ENCODE assay signal across 8 cellular contexts in the genomic region with DNA sequence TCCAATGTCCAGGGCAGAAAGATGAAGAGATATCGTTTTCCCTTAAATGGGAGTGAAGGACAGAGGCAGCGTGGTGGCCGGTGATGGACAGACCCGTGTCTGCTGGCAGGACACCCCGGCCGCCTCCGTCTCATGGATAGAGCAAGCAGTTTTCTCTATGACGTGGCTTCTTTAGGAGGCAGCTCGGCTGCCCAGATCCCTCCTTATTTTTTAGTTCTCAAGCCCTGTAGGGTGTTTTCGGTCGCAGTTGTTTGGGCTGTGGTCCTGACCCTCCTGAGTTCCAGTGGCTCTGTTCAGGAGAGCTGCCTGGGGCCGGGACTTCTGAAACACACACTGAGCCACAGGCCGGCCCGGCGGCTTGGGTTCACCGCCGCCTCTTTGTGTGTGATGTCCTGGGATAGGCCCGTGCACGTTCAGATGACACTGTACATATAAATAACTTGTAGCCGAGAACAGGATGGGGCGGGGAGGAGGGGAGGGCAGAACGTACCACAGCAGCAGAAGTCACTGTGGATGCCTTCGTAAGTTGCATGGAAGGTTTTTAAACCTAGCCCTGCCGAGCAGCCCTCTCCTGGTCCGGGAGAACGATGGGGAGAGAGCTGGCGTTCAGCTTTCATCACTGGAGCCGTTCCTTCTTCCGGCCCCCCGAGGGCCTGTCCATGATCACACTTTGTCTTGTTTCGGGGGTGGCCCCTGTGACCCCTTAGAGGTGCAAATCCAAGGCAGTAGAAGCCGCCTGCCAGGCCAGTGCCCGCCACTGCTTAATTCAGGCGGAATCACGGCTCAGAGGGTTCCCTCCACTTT.
A peak's percentile ranks its signal among the peaks of the same experiment; 100 is the strongest.
DNase-seq lines count a peak whose midpoint lies in the region; ATAC-seq, FAIRE-seq and TF ChIP-seq lines count a peak whose summit lies in the region.

No MANE protein-coding gene starts in this region.

- intact Hi-C loops in GM12878 (cut with micrococcal nuclease; ENCODE audit: unreplicated experiment) (no loop called here), lower leg skin (cut with DNase I; ENCODE audit: low total_unique reads) (no loop called here)

- peak overlapping the region; percentile 60 to 85 (median 77) for H3K9ac ChIP-seq in BLaER1 treated with 17β-estradiol and CSF1 and Interleukin-3, amounts not matched to agents 10 nM and 100 nM
- H3K9ac ChIP-seq in GM12878 (ENCODE audit: control insufficient read depth, insufficient read depth, low read length) = peak overlapping the region; percentile 55
- peak overlapping the region in 4 of 5 donors; percentile 4 to 68 (median 42) for H3K9ac ChIP-seq in subcutaneous abdominal adipose tissue (ENCODE audit: low read length in 5 of 5)

- no peak for FAIRE-seq in GM12878 (lab: Jason Lieb, UNC)

- no peak for TF ChIP-seq CTCF in GM12878 (IDR thresholded peaks at IDR 0.05 in 2 of 3, conservative IDR thresholded peaks at IDR 0.05 in 1 of 3; ENCODE audit: control insufficient read depth in 2 of 3, extremely low read depth in 1 of 3, insufficient read depth in 1 of 3, low read depth in 3 of 3, low read length in 3 of 3)
- no peak for TF ChIP-seq CTCF in lower leg skin (IDR thresholded peaks at IDR 0.05)

- H3K27ac ChIP-seq in BLaER1 treated with 17β-estradiol and CSF1 and Interleukin-3, amounts not matched to agents 10 nM and 100 nM = peak overlapping the region; percentile 76 to 94 (median 86)
- H3K27ac ChIP-seq in GM12878 (ENCODE audit: control insufficient read depth, insufficient read depth) (peak overlapping the region; percentile 77), subcutaneous abdominal adipose tissue (ENCODE audit: low read depth, low read length) (no peak overlapping the region)

- POLR2A ChIA-PET in GM12878 (lab: Charles Lee) = no interaction called here

- peak overlapping the region; percentile 20 for H2AFZ ChIP-seq in GM12878 (ENCODE audit: control insufficient read depth, low read depth, low read length)

- TF ChIP-seq RAD21 in GM12878 (IDR thresholded peaks at IDR 0.05; ENCODE audit: insufficient read depth, low read depth, low read length) = no peak

- TF ChIP-seq EP300 in GM12878 (IDR thresholded peaks at IDR 0.05; ENCODE audit: borderline replicate concordance in 1 of 2, control insufficient read depth in 1 of 2, low read depth in 2 of 2, low read length in 2 of 2) = no peak

- BruUV-seq in GM12878 (replicated peaks; lab: Mats Ljungman, UMichigan) = no TSS peak

- RAD21 ChIA-PET in GM12878 (lab: Charles Lee; ENCODE audit: unreplicated experiment) = no interaction called here

- TF ChIP-seq POLR2A in GM12878 (IDR thresholded peaks at IDR 0.05; ENCODE audit: low read depth, low read length) = no peak
- TF ChIP-seq POLR2A in lower leg skin (IDR thresholded peaks at IDR 0.05) = no peak

- SMC1A ChIA-PET in GM12878 (lab: Charles Lee; ENCODE audit: uncharacterized antibody, unreplicated experiment) = no interaction called here

- H3K4me1 ChIP-seq in BLaER1 treated with 17β-estradiol and CSF1 and Interleukin-3, amounts not matched to agents 10 nM and 100 nM = peaks cover 69 to 95% (median 87%) of the 10 kb centered on the region in 10 experiments
- H3K4me1 ChIP-seq in GM12878 (ENCODE audit: control insufficient read depth, insufficient read depth, low read length) (peaks cover 41% of the 10 kb centered on the region), subcutaneous abdominal adipose tissue (ENCODE audit: control insufficient read depth in 5 of 5, insufficient read depth in 5 of 5, low read length in 5 of 5) (peaks cover 4 to 34% (median 20%) of the 10 kb centered on the region in 5 donors)

- in situ Hi-C loops in GM12878 (cut with MboI) = no loop called here

- H3K79me2 ChIP-seq in GM12878 (ENCODE audit: control insufficient read depth, insufficient read depth, low read length) = no peaks in the 10 kb centered on the region

- H3K9me3 ChIP-seq in BLaER1 treated with 17β-estradiol and CSF1 and Interleukin-3, amounts not matched to agents 10 nM and 100 nM (replicated peaks in 1 of 11) = no peaks in the 10 kb centered on the region
- no peaks in the 10 kb centered on the region for H3K9me3 ChIP-seq in GM12878 (replicated peaks; ENCODE audit: control insufficient read depth, insufficient read depth, low read length)
- H3K9me3 ChIP-seq in subcutaneous abdominal adipose tissue (ENCODE audit: control insufficient read depth in 5 of 5, low read length in 5 of 5) = no peaks in the 10 kb centered on the region

- peaks cover 0 to 22% (median 0%) of the 10 kb centered on the region in 11 experiments; a peak in 3 of 22 replicates for H4K20me1 ChIP-seq in BLaER1 treated with 17β-estradiol and CSF1 and Interleukin-3, amounts not matched to agents 10 nM and 100 nM
- H4K20me1 ChIP-seq in GM12878 (ENCODE audit: control insufficient read depth, insufficient read depth) = no peaks in the 10 kb centered on the region

- peak overlapping the region; percentile 75 to 98 (median 85) for H3K4me2 ChIP-seq in BLaER1 treated with 17β-estradiol and CSF1 and Interleukin-3, amounts not matched to agents 10 nM and 100 nM
- H3K4me2 ChIP-seq in GM12878 (ENCODE audit: control insufficient read depth, insufficient read depth) = peak overlapping the region; percentile 84

- no peaks in the 10 kb centered on the region for H3K36me3 ChIP-seq in BLaER1 treated with 17β-estradiol and CSF1 and Interleukin-3, amounts not matched to agents 10 nM and 100 nM
- H3K36me3 ChIP-seq in GM12878 (ENCODE audit: control insufficient read depth in 2 of 2, insufficient read depth in 2 of 2, low read length in 1 of 2) (no peaks in the 10 kb centered on the region), subcutaneous abdominal adipose tissue (ENCODE audit: control insufficient read depth in 5 of 5, insufficient read depth in 5 of 5, low read length in 5 of 5) (no peaks in the 10 kb centered on the region)

- peak; percentile 41 for ATAC-seq in GM21515 (IDR thresholded peaks at IDR 0.05; ENCODE audit: unreplicated experiment)
- ATAC-seq in GM12878 = peak; percentile 17; the same call in 1 of the 3 replicates
- ATAC-seq in HG03139 (IDR thresholded peaks at IDR 0.05; ENCODE audit: unreplicated experiment) = no peak

- peak; percentile 77 for DNase-seq in RPMI8226
- peak; percentile 73 for DNase-seq in GM12878 (ENCODE audit: low read depth, low spot score)
- DNase-seq in lower leg skin (ENCODE audit: low spot score in 2 of 2) = peak; percentile 86 to 93
- DNase-seq in superior temporal gyrus (ENCODE audit: extremely low spot score) = no peak

- 14% methylated on average over 35 of the region's 35 CpGs for WGBS in GM12878 (ENCODE audit: insufficient coverage, insufficient replicate concordance, low lambda C conversion rate, missing lambda C conversion rate)
- WGBS in lower leg skin, 2 donors = 13 to 19% methylated on average over 33 to 35 of the region's 35 CpGs

- peak overlapping the region; percentile 15 to 60 (median 45); a peak in 16 of 20 replicates for H3K4me3 ChIP-seq in BLaER1 treated with 17β-estradiol and CSF1 and Interleukin-3, amounts not matched to agents 10 nM and 100 nM
- H3K4me3 ChIP-seq in GM12878 = peak overlapping the region; percentile 30; the same call in 1 of the 2 replicates
- H3K4me3 ChIP-seq in lower leg skin (ENCODE audit: low read depth, poor library complexity, severe bottlenecking) = no peak overlapping the region
- H3K4me3 ChIP-seq in subcutaneous abdominal adipose tissue (ENCODE audit: low read depth in 1 of 5, low read length in 5 of 5) = peak overlapping the region; percentile 30 to 55 (median 50)

- H3K27me3 ChIP-seq in BLaER1 treated with 17β-estradiol and CSF1 and Interleukin-3, amounts not matched to agents 10 nM and 100 nM = peaks cover 0 to 10% (median 0%) of the 10 kb centered on the region in 11 experiments; a peak in 1 of 22 replicates
- H3K27me3 ChIP-seq in GM12878 (replicated peaks in 1 of 2; ENCODE audit: control insufficient read depth in 2 of 2, insufficient read depth in 2 of 2, low read length in 1 of 2) (no peaks in the 10 kb centered on the region; a peak in 1 of 4 replicates), subcutaneous abdominal adipose tissue (ENCODE audit: control insufficient read depth in 5 of 5, insufficient read depth in 4 of 5, low read length in 5 of 5) (peaks cover 8 to 40% (median 16%) of the 10 kb centered on the region in 5 donors)

- CTCF ChIA-PET in GM12878 (lab: Yijun Ruan, JAX) = no interaction called here

TF ChIP-seq in GM12878, 131 proteins besides CTCF, POLR2A, EP300 and RAD21 (continues in another document):
- TF ChIP-seq SIX5 (IDR thresholded peaks at IDR 0.05; ENCODE audit: low read depth, low read length, severe bottlenecking) = no peak
- no peak for TF ChIP-seq CHD1 (IDR thresholded peaks at IDR 0.05; ENCODE audit: low read depth, low read length)
- peak; percentile 37 to 39; a peak in 2 of 4 replicates for TF ChIP-seq BHLHE40 (IDR thresholded peaks at IDR 0.05; ENCODE audit: borderline replicate concordance in 1 of 2, low read depth in 2 of 2, low read length in 1 of 2)
- TF ChIP-seq, protein P1, sequence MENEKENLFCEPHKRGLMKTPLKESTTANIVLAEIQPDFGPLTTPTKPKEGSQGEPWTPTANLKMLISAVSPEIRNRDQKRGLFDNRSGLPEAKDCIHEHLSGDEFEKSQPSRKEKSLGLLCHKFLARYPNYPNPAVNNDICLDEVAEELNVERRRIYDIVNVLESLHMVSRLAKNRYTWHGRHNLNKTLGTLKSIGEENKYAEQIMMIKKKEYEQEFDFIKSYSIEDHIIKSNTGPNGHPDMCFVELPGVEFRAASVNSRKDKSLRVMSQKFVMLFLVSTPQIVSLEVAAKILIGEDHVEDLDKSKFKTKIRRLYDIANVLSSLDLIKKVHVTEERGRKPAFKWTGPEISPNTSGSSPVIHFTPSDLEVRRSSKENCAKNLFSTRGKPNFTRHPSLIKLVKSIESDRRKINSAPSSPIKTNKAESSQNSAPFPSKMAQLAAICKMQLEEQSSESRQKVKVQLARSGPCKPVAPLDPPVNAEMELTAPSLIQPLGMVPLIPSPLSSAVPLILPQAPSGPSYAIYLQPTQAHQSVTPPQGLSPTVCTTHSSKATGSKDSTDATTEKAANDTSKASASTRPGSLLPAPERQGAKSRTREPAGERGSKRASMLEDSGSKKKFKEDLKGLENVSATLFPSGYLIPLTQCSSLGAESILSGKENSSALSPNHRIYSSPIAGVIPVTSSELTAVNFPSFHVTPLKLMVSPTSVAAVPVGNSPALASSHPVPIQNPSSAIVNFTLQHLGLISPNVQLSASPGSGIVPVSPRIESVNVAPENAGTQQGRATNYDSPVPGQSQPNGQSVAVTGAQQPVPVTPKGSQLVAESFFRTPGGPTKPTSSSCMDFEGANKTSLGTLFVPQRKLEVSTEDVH (IDR thresholded peaks at IDR 0.05; ENCODE audit: low read depth, partially characterized antibody) = no peak
- TF ChIP-seq RAD51 (IDR thresholded peaks at IDR 0.05) = no peak
